ENCODE assay signal across 25 cellular contexts in the genomic region with DNA sequence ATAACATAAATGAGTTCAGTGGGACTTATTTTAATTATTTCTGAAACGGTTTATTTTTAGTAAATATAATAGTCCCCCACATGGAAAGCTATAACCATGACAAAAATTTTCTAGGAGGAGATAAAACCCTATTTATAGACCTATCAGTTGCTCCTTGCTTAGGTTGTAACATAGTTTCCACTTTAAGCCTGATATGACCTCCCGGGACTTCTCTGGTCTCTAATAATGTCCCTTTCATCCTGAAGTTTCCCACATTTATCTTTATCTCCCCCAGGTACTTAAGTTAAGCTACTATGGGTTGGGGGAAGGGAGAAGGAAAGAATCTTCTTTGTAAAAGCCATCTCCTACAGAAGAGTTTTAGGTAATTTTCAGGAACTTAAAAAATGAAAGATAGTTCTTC.
"Had no signal": no experiment of that assay in that cellular context is flagged by ENCODE, and none has a peak within 500 bp of the region (broad histone marks: within the 10 kb centered on the region; RNA-seq: fewer than 3 reads in every experiment).

No MANE protein-coding gene starts in this region.

- ATAC-seq: activated CD4-positive, alpha-beta T cell treated with anti-CD3 and anti-CD28 coated beads for 36 hours; activated T-cell treated with anti-CD3 and anti-CD28 coated beads, Interleukin-2, amount 50 U/mL, for 4 hours; lower lobe of right lung; natural killer cell treated with Interleukin-12 subunit alpha and Interleukin-12 subunit beta and Interleukin-15 and Interleukin-18, amount 100 ng/mL, for 72 hours; sciatic nerve; stimulated activated naive CD8-positive, alpha-beta T cell treated with anti-CD3 and anti-CD28 coated beads, Interleukin-15, Interleukin-2, amounts not matched to agents 100 U/mL and 50 U/mL, for 24 hours; T-helper 17 cell had no signal

- H3K27me3 ChIP-seq: hepatocyte, upper lobe of left lung had no signal

- DNase-seq: activated B cell treated with CpG ODN at 0.5 μM for 24 hours; activated CD4-positive, alpha-beta T cell treated with anti-CD3 and anti-CD28 coated beads for 36 hours; activated CD4-positive, alpha-beta T cell treated with anti-CD3 and anti-CD28 coated beads, Interleukin-2, amount 50 U/mL, for 4 hours; activated CD8-positive, alpha-beta memory T cell treated with anti-CD3 and anti-CD28 coated beads, Interleukin-2, amount 50 U/mL, for 48 hours; activated naive CD4-positive, alpha-beta T cell treated with anti-CD3 and anti-CD28 coated beads for 36 hours; activated naive CD8-positive, alpha-beta T cell treated with anti-CD3 and anti-CD28 coated beads, Interleukin-2, amount 10 ng/mL, durations not matched to agents 7 days and 5 days; activated T-cell treated with anti-CD3 and anti-CD28 coated beads, Interleukin-2, amount 50 U/mL, for 4 hours; amniotic stem cell; cortex of kidney; erythroblast; lower lobe of right lung; spleen; stimulated activated CD4-positive, alpha-beta T cell treated with anti-CD3 and anti-CD28 coated beads, Interleukin-4, amount 100 ng/mL, for 4 hours; stimulated activated naive CD8-positive, alpha-beta T cell treated with anti-CD3 and anti-CD28 coated beads, Interleukin-15, Interleukin-2, amounts not matched to agents 100 U/mL and 50 U/mL, for 24 hours; SW 1271; T-helper 17 cell; upper lobe of left lung had no signal

- H3K27ac ChIP-seq: hepatocyte, lower lobe of right lung, neutrophil, parathyroid adenoma, SK-N-MC, spleen, upper lobe of left lung had no signal

- H3K4me3 ChIP-seq: hepatocyte, lower lobe of right lung, SK-N-MC, spleen, upper lobe of left lung had no signal

- H3K9me3 ChIP-seq: lower lobe of right lung, neutrophil, spleen, upper lobe of left lung had no signal

- H3K4me2 ChIP-seq: hepatocyte had no signal

- H3K36me3 ChIP-seq: lower lobe of right lung, neutrophil, spleen, upper lobe of left lung had no signal

- FAIRE-seq: bronchial epithelial cell, endometrium had no signal

- H2AFZ ChIP-seq: hepatocyte, parathyroid adenoma had no signal
